Comparison of ENCODE assay signal across 20 cellular contexts in the genomic region with DNA sequence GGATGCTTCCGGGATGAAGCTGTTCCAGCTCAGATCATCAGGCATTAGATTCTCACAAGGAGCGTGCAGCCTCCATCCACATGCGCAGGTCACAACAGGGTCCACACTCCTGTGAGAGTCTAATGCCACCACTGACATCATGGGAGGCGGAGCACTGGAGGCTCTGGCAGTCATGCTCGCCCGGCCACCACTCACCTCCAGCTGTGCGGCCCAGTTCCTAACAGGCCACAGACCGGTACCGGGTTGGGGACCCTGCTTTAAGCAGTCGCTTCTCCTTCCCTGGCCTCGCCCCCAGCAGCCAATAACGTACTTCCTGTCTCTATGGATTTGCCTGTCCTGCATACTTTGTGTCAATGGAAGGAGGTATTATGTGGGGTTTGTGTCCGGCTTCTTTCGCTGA.
"Had no signal": no experiment of that assay in that cellular context is flagged by ENCODE, and none has a peak within 500 bp of the region (broad histone marks: within the 10 kb centered on the region; RNA-seq: fewer than 3 reads in every experiment).

No MANE protein-coding gene starts in this region.

- H3K36me3 ChIP-seq: SJCRH30 had no signal

- H3K4me2 ChIP-seq: KMS-11 had no signal

- H3K36me3 Mint-ChIP-seq: IgD-negative memory B cell had no signal

- DNase-seq: Kasumi-1, MM.1S, NCI-H1092 treated with DMSO at 0.1 percent for 48 hours, NCI-H1436, NCI-H187, NCI-H2029, NCI-H2081 treated with DMSO at 0.1 percent for 48 hours, NCI-H2171, NCI-H226, NCI-H446, NCI-H510A, NCI-H524 treated with DMSO at 0.1 percent for 48 hours, NCI-H69, NCI-H774, SHP77 treated with DMSO at 0.1 percent for 48 hours, SJCRH30 had no signal

- H3K4me1 Mint-ChIP-seq: IgD-negative memory B cell had no signal

- H3K27ac ChIP-seq: KMS-11, SJCRH30 had no signal

- H3K4me1 ChIP-seq: SJCRH30 had no signal

- H3K4me3 ChIP-seq: K562, SJCRH30 had no signal

- H3K27ac Mint-ChIP-seq: IgD-negative memory B cell had no signal

- H3K4me3 Mint-ChIP-seq: IgD-negative memory B cell had no signal

- H3K9me3 ChIP-seq: SJCRH30 had no signal

- ATAC-seq: K562, SK-N-SH treated with all-trans-retinoic acid at 6 μM for 48 hours had no signal
